In the genomic region with DNA sequence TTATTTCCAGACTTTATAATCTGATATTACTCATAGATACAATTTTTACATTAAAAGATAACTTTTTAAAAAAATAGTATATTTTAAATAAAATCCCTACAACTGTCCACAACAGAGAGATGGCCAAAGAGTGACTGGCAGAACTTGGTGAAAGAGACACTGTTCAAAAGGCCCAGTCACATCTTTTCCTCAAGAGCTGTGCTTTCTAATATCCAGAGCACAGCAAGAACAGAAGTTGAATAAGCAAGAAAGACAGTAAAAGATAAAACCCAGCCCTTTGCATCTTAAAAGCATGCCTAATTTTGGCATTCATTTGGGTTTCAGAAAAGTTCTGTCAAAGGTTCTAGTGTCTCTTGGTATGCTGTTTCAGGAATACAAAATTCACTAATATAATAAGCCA, we compare ENCODE assay signal across 1 cellular context.
TF ChIP-seq lines count a peak whose summit lies in the region.

No MANE protein-coding gene starts in this region.

TF ChIP-seq in GM12878, 131 proteins besides CTCF, POLR2A, EP300 and RAD21:
- TF ChIP-seq, protein P1, sequence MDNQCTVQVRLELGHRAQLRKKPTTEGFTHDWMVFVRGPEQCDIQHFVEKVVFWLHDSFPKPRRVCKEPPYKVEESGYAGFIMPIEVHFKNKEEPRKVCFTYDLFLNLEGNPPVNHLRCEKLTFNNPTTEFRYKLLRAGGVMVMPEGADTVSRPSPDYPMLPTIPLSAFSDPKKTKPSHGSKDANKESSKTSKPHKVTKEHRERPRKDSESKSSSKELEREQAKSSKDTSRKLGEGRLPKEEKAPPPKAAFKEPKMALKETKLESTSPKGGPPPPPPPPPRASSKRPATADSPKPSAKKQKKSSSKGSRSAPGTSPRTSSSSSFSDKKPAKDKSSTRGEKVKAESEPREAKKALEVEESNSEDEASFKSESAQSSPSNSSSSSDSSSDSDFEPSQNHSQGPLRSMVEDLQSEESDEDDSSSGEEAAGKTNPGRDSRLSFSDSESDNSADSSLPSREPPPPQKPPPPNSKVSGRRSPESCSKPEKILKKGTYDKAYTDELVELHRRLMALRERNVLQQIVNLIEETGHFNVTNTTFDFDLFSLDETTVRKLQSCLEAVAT (IDR thresholded peaks at IDR 0.05) = no peak
- TF ChIP-seq TAF1 (IDR thresholded peaks at IDR 0.05; ENCODE audit: borderline replicate concordance, low read depth, low read length) (no peak), ZNF24 (IDR thresholded peaks at IDR 0.05) (no peak), ZNF622 (IDR thresholded peaks at IDR 0.05) (no peak), ASH2L (IDR thresholded peaks at IDR 0.05; ENCODE audit: borderline replicate concordance, low read depth) (no peak)
- TF ChIP-seq, protein P2, sequence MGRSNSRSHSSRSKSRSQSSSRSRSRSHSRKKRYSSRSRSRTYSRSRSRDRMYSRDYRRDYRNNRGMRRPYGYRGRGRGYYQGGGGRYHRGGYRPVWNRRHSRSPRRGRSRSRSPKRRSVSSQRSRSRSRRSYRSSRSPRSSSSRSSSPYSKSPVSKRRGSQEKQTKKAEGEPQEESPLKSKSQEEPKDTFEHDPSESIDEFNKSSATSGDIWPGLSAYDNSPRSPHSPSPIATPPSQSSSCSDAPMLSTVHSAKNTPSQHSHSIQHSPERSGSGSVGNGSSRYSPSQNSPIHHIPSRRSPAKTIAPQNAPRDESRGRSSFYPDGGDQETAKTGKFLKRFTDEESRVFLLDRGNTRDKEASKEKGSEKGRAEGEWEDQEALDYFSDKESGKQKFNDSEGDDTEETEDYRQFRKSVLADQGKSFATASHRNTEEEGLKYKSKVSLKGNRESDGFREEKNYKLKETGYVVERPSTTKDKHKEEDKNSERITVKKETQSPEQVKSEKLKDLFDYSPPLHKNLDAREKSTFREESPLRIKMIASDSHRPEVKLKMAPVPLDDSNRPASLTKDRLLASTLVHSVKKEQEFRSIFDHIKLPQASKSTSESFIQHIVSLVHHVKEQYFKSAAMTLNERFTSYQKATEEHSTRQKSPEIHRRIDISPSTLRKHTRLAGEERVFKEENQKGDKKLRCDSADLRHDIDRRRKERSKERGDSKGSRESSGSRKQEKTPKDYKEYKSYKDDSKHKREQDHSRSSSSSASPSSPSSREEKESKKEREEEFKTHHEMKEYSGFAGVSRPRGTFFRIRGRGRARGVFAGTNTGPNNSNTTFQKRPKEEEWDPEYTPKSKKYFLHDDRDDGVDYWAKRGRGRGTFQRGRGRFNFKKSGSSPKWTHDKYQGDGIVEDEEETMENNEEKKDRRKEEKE (IDR thresholded peaks at IDR 0.05) = no peak
TF ChIP-seq in GM12878: peak in this region for 0.
